Comparison of ENCODE assay signal across 1 cellular context in genomic region chr1:225425211-225425786, GRCh38.
TF ChIP-seq lines count a peak whose summit lies in the region.

No MANE protein-coding gene starts in this region.

TF ChIP-seq in endothelial cell of umbilical vein, 7 proteins besides CTCF, POLR2A, EP300 and RAD21 (continued from another document):
- TF ChIP-seq JUN (IDR thresholded peaks at IDR 0.05; ENCODE audit: borderline replicate concordance, insufficient read depth, insufficient read length, low read depth) (no peak), MYC (IDR thresholded peaks at IDR 0.05; ENCODE audit: low read depth, low read length) (no peak), MAX (IDR thresholded peaks at IDR 0.05; ENCODE audit: insufficient read depth, insufficient read length) (no peak)
